In genomic region chr4:9898596-9899345, GRCh38 we compare ENCODE assay signal across 8 cellular contexts.
DNase-seq lines count a peak whose midpoint lies in the region; ATAC-seq and TF ChIP-seq lines count a peak whose summit lies in the region.

No MANE protein-coding gene starts in this region.

- TF ChIP-seq CTCF in C4-2B (conservative IDR thresholded peaks at IDR 0.05) (peak; percentile 40), cardiac fibroblast (IDR thresholded peaks at IDR 0.05; ENCODE audit: low read depth, low read length) (peak; percentile 32)

- peaks cover 0 to 22% (median 6%) of the 10 kb centered on the region in 5 donors for H3K27me3 Mint-ChIP-seq in naive thymus-derived CD4-positive, alpha-beta T cell
- H3K27me3 Mint-ChIP-seq in stimulated activated naive B cell treated with anti-CD40 and anti-IgM and Interleukin-4, amounts not matched to agents 10 μg/mL and 1 μg/mL and 100 μg/mL, for 72 hours, result peaks cover 6 to 10% of the 10 kb centered on the region in 2 donors

- DNase-seq in HPDE6-E6E7 (ENCODE audit: extremely low spot score) (peak; percentile 13), cardiac fibroblast (ENCODE audit: low read depth in 2 of 2) (peak; percentile 65 to 70), left lobe of liver (ENCODE audit: low spot score) (no peak)
- no peak for DNase-seq in effector CD4-positive, alpha-beta T cell
- DNase-seq in naive thymus-derived CD4-positive, alpha-beta T cell, result no peak
- no peak for DNase-seq in stimulated activated naive B cell treated with anti-CD40 and anti-IgM and Interleukin-4, amounts not matched to agents 10 μg/mL and 1 μg/mL and 100 μg/mL, for 72 hours

- POLR2A ChIA-PET in naive thymus-derived CD4-positive, alpha-beta T cell (lab: Charles Lee), result no interaction called here

- no peak overlapping the region for H3K27ac Mint-ChIP-seq in naive thymus-derived CD4-positive, alpha-beta T cell
- H3K27ac Mint-ChIP-seq in stimulated activated naive B cell treated with anti-CD40 and anti-IgM and Interleukin-4, amounts not matched to agents 10 μg/mL and 1 μg/mL and 100 μg/mL, for 72 hours, result no peak overlapping the region

- H3K4me3 Mint-ChIP-seq in naive thymus-derived CD4-positive, alpha-beta T cell, result no peak overlapping the region
- no peak overlapping the region for H3K4me3 Mint-ChIP-seq in stimulated activated naive B cell treated with anti-CD40 and anti-IgM and Interleukin-4, amounts not matched to agents 10 μg/mL and 1 μg/mL and 100 μg/mL, for 72 hours

- H3K27me3 ChIP-seq in naive thymus-derived CD4-positive, alpha-beta T cell (ENCODE audit: control insufficient read depth in 2 of 2, insufficient read depth in 2 of 2, low read length in 2 of 2), result no peaks in the 10 kb centered on the region

- no peaks in the 10 kb centered on the region for H3K4me1 Mint-ChIP-seq in naive thymus-derived CD4-positive, alpha-beta T cell
- H3K4me1 Mint-ChIP-seq in stimulated activated naive B cell treated with anti-CD40 and anti-IgM and Interleukin-4, amounts not matched to agents 10 μg/mL and 1 μg/mL and 100 μg/mL, for 72 hours, result no peaks in the 10 kb centered on the region

- CTCF ChIA-PET in naive thymus-derived CD4-positive, alpha-beta T cell (lab: Charles Lee), result no interaction called here

- no peak overlapping the region for H3K27ac ChIP-seq in C4-2B
- no peak overlapping the region for H3K27ac ChIP-seq in naive thymus-derived CD4-positive, alpha-beta T cell (ENCODE audit: low read depth, low read length)

- H3K9me3 Mint-ChIP-seq in naive thymus-derived CD4-positive, alpha-beta T cell, result no peaks in the 10 kb centered on the region
- no peaks in the 10 kb centered on the region for H3K9me3 Mint-ChIP-seq in stimulated activated naive B cell treated with anti-CD40 and anti-IgM and Interleukin-4, amounts not matched to agents 10 μg/mL and 1 μg/mL and 100 μg/mL, for 72 hours

- H3K36me3 Mint-ChIP-seq in naive thymus-derived CD4-positive, alpha-beta T cell, result peaks cover 0 to 3% (median 0%) of the 10 kb centered on the region in 5 donors
- H3K36me3 Mint-ChIP-seq in stimulated activated naive B cell treated with anti-CD40 and anti-IgM and Interleukin-4, amounts not matched to agents 10 μg/mL and 1 μg/mL and 100 μg/mL, for 72 hours, result no peaks in the 10 kb centered on the region

- H3K4me3 ChIP-seq in cardiac fibroblast (replicated peaks in 1 of 2; ENCODE audit: low read depth in 2 of 2, low read length in 2 of 2), result no peak overlapping the region
- no peak overlapping the region for H3K4me3 ChIP-seq in naive thymus-derived CD4-positive, alpha-beta T cell (ENCODE audit: low read length)

- no peaks in the 10 kb centered on the region for H3K9me3 ChIP-seq in naive thymus-derived CD4-positive, alpha-beta T cell (ENCODE audit: control insufficient read depth in 2 of 3, low read length in 3 of 3)

- intact Hi-C loops in naive thymus-derived CD4-positive, alpha-beta T cell (cut with micrococcal nuclease), result loop anchor here in 1 of 2 donors (5.0 to 10.0 kb wide), 2 partner anchors 116 to 136 kb away; no protein-coding TSS in a partner anchor

- H3K4me1 ChIP-seq in naive thymus-derived CD4-positive, alpha-beta T cell (ENCODE audit: control insufficient read depth in 2 of 2, insufficient read depth in 2 of 2, low read length in 2 of 2), result no peaks in the 10 kb centered on the region

- H3K36me3 ChIP-seq in naive thymus-derived CD4-positive, alpha-beta T cell (ENCODE audit: control insufficient read depth in 2 of 3, insufficient read depth in 3 of 3, low read length in 3 of 3), result no peaks in the 10 kb centered on the region

- ATAC-seq in left lobe of liver (peak; percentile 51), HG03045 (IDR thresholded peaks at IDR 0.05; ENCODE audit: unreplicated experiment) (no peak)
- ATAC-seq in naive thymus-derived CD4-positive, alpha-beta T cell, result no peak
- ATAC-seq in stimulated activated naive B cell treated with anti-CD40 and anti-IgM and Interleukin-4, amounts not matched to agents 10 μg/mL and 1 μg/mL and 100 μg/mL, for 72 hours (replicated peaks), result no peak

Comparison
In these comparisons a context has a peak if more than half of its experiments do, and no peak if none do; other contexts are left out.
1. DNase-seq: peak in HPDE6-E6E7 (single experiment) and cardiac fibroblast (2 of 2); none in left lobe of liver (single experiment), effector CD4-positive, alpha-beta T cell (single experiment), naive thymus-derived CD4-positive, alpha-beta T cell (0 of 9) and stimulated activated naive B cell treated with anti-CD40 and anti-IgM and Interleukin-4, amounts not matched to agents 10 μg/mL and 1 μg/mL and 100 μg/mL, for 72 hours (single experiment).